Comparison of ENCODE assay signal across 17 cellular contexts in genomic region chr21:22898061-22898460, GRCh38.
"Had no signal": no experiment of that assay in that cellular context is flagged by ENCODE, and none has a peak within 500 bp of the region (broad histone marks: within the 10 kb centered on the region; RNA-seq: fewer than 3 reads in every experiment).

No MANE protein-coding gene starts in this region.

- ATAC-seq: effector memory CD8-positive, alpha-beta T cell; left lobe of liver; mucosa of descending colon; natural killer cell treated with Interleukin-12 subunit alpha and Interleukin-12 subunit beta and Interleukin-15 and Interleukin-18, amount 100 ng/mL, for 72 hours; pancreas; right lobe of liver; stimulated activated naive CD8-positive, alpha-beta T cell treated with anti-CD3 and anti-CD28 coated beads, Interleukin-15, amount 100 ng/mL, for 72 hours; upper lobe of right lung had no signal

- DNase-seq: colonic mucosa; effector memory CD8-positive, alpha-beta T cell; kidney; mesenchymal stem cell; mucosa of descending colon; pancreas; right lobe of liver; small intestine; stimulated activated CD4-positive, alpha-beta T cell treated with anti-CD3 and anti-CD28 coated beads, Interleukin-15, amount 100 ng/mL, for 24 hours; stimulated activated CD4-positive, alpha-beta T cell treated with anti-CD3 and anti-CD28 coated beads, Interleukin-2, amount 100 ng/mL, for 48 hours; stimulated activated naive CD4-positive, alpha-beta T cell; stimulated activated naive CD8-positive, alpha-beta T cell treated with anti-CD3 and anti-CD28 coated beads, Interleukin-15, amount 100 ng/mL, for 72 hours; transverse colon; upper lobe of right lung; uterus had no signal
